In genomic region chr15:55698653-55699052, GRCh38 we compare ENCODE assay signal across 16 cellular contexts. TPM values are rescaled to one million over a fixed set of nuclear protein-coding genes. Genes with fewer than 3 reads are reported as not detected.
DNase-seq lines count a peak whose midpoint lies in the region; TF ChIP-seq lines count a peak whose summit lies in the region.
"Had no signal": no experiment of that assay in that cellular context is flagged by ENCODE, and none has a peak within 500 bp of the region (broad histone marks: within the 10 kb centered on the region; RNA-seq: fewer than 3 reads in every experiment).

No MANE protein-coding gene starts in this region.

- no peaks in the 10 kb centered on the region for H3K27me3 ChIP-seq in SU-DHL-6 (ENCODE audit: low read length)

- H3K4me3 ChIP-seq in SU-DHL-6 (ENCODE audit: insufficient read depth, low read length, poor library complexity, severe bottlenecking) (no peak overlapping the region), mesodermal cell (ENCODE audit: extremely low read depth, insufficient read depth, low read length, poor library complexity, severe bottlenecking) (no peak overlapping the region)
- H3K4me3 ChIP-seq: GM23248 had no signal

- H3K36me3 ChIP-seq in SU-DHL-6 (ENCODE audit: low read length) = 0 out of 2 replicates have a peak, but pooled peaks cover 3% of the 10 kb centered on the region
- H3K36me3 ChIP-seq in mesodermal cell (ENCODE audit: control insufficient read depth, insufficient read depth, low read length) = peaks cover 35% of the 10 kb centered on the region

- peaks cover 81% of the 10 kb centered on the region for H3F3A ChIP-seq in SU-DHL-6 (ENCODE audit: insufficient read depth)

- H3K79me2 ChIP-seq in SU-DHL-6 (ENCODE audit: insufficient read depth, low read length) = peaks cover 97% of the 10 kb centered on the region

- H3K9me2 ChIP-seq in SU-DHL-6 (replicated peaks; ENCODE audit: insufficient read depth, low read length) = no peaks in the 10 kb centered on the region

- H3K9me3 Mint-ChIP-seq in activated CD4-positive, alpha-beta memory T cell treated with anti-CD3 and anti-CD28 coated beads for 36 hours = no peaks in the 10 kb centered on the region
- H3K9me3 Mint-ChIP-seq in activated CD4-positive, alpha-beta memory T cell treated with anti-CD3 and anti-CD28 coated beads, Interleukin-2, amount 10 ng/mL, durations not matched to agents 7 days and 5 days = no peaks in the 10 kb centered on the region
- H3K9me3 Mint-ChIP-seq: CD4-positive, alpha-beta memory T cell had no signal

- H3K9ac ChIP-seq in SU-DHL-6 (ENCODE audit: low read length) = peak overlapping the region; percentile 58; the same call in 1 of the 2 replicates
- H3K9ac ChIP-seq: GM23248 had no signal

- no peaks in the 10 kb centered on the region for H4K20me1 ChIP-seq in SU-DHL-6 (ENCODE audit: low read depth, low read length)

- no peaks in the 10 kb centered on the region for H3K36me3 Mint-ChIP-seq in activated CD4-positive, alpha-beta memory T cell treated with anti-CD3 and anti-CD28 coated beads for 36 hours
- no peaks in the 10 kb centered on the region for H3K36me3 Mint-ChIP-seq in activated CD4-positive, alpha-beta memory T cell treated with anti-CD3 and anti-CD28 coated beads, Interleukin-2, amount 10 ng/mL, durations not matched to agents 7 days and 5 days (ENCODE audit: low read depth)
- H3K36me3 Mint-ChIP-seq: CD4-positive, alpha-beta memory T cell had no signal

- POLR2A ChIA-PET in activated CD4-positive, alpha-beta memory T cell treated with anti-CD3 and anti-CD28 coated beads for 36 hours (lab: Charles Lee) = no interaction called here
- POLR2A ChIA-PET in activated CD4-positive, alpha-beta memory T cell treated with anti-CD3 and anti-CD28 coated beads, Interleukin-2, amount 10 ng/mL, durations not matched to agents 7 days and 5 days (lab: Charles Lee) = no interaction called here

- peaks cover 2% of the 10 kb centered on the region for H3K27me3 Mint-ChIP-seq in activated CD4-positive, alpha-beta memory T cell treated with anti-CD3 and anti-CD28 coated beads for 36 hours
- peaks cover 10% of the 10 kb centered on the region for H3K27me3 Mint-ChIP-seq in activated CD4-positive, alpha-beta memory T cell treated with anti-CD3 and anti-CD28 coated beads, Interleukin-2, amount 10 ng/mL, durations not matched to agents 7 days and 5 days

- no peak overlapping the region for H3K4me3 Mint-ChIP-seq in activated CD4-positive, alpha-beta memory T cell treated with anti-CD3 and anti-CD28 coated beads for 36 hours
- no peak overlapping the region for H3K4me3 Mint-ChIP-seq in activated CD4-positive, alpha-beta memory T cell treated with anti-CD3 and anti-CD28 coated beads, Interleukin-2, amount 10 ng/mL, durations not matched to agents 7 days and 5 days
- H3K4me3 Mint-ChIP-seq: CD4-positive, alpha-beta memory T cell had no signal

- peaks cover 4% of the 10 kb centered on the region for H3K4me1 Mint-ChIP-seq in activated CD4-positive, alpha-beta memory T cell treated with anti-CD3 and anti-CD28 coated beads for 36 hours (ENCODE audit: low read depth)
- peaks cover 7% of the 10 kb centered on the region for H3K4me1 Mint-ChIP-seq in activated CD4-positive, alpha-beta memory T cell treated with anti-CD3 and anti-CD28 coated beads, Interleukin-2, amount 10 ng/mL, durations not matched to agents 7 days and 5 days

- DNase-seq in activated CD4-positive, alpha-beta memory T cell treated with anti-CD3 and anti-CD28 coated beads for 36 hours = peak; percentile 16
- no peak for DNase-seq in activated CD4-positive, alpha-beta memory T cell treated with anti-CD3 and anti-CD28 coated beads, Interleukin-2, amount 10 ng/mL, durations not matched to agents 7 days and 5 days
- DNase-seq in NCI-H187 (lab: John Stamatoyannopoulos, UW) = no peak
- DNase-seq in effector CD8-positive, alpha-beta T cell (lab: John Stamatoyannopoulos, UW) = no peak
- DNase-seq: C1 segment of cervical spinal cord; Calu3; CD4-positive, alpha-beta memory T cell; COR-L47; DMS53; DMS79 treated with DMSO at 0.1 percent for 48 hours; GF-D8; GM23248; H7; HCEC 1CT had no signal

- WGBS in mesodermal cell (ENCODE audit: insufficient coverage in 2 of 2), 2 experiments = 83 to 93% methylated on average over 2 to 3 of the region's 4 CpGs

- intact Hi-C loops in activated CD4-positive, alpha-beta memory T cell treated with anti-CD3 and anti-CD28 coated beads for 36 hours (cut with micrococcal nuclease) = loop anchor here (5.0 kb wide), 1 partner anchor 36 kb away; no protein-coding TSS in a partner anchor

- H3K27ac ChIP-seq in SU-DHL-6 (ENCODE audit: low read depth, low read length) = peak overlapping the region; percentile 100
- peak overlapping the region; percentile 13 for H3K27ac ChIP-seq in mesodermal cell (ENCODE audit: low read depth, low read length, severe bottlenecking)
- H3K27ac ChIP-seq: GM23248 had no signal

- H3K9me3 ChIP-seq in SU-DHL-6 (ENCODE audit: insufficient read depth, low read length) (no peaks in the 10 kb centered on the region), mesodermal cell (ENCODE audit: control insufficient read depth, low read length) (no peaks in the 10 kb centered on the region)

- no peak overlapping the region for H3K27ac Mint-ChIP-seq in activated CD4-positive, alpha-beta memory T cell treated with anti-CD3 and anti-CD28 coated beads for 36 hours
- H3K27ac Mint-ChIP-seq in activated CD4-positive, alpha-beta memory T cell treated with anti-CD3 and anti-CD28 coated beads, Interleukin-2, amount 10 ng/mL, durations not matched to agents 7 days and 5 days = no peak overlapping the region
- H3K27ac Mint-ChIP-seq: CD4-positive, alpha-beta memory T cell had no signal

- CTCF ChIA-PET in activated CD4-positive, alpha-beta memory T cell treated with anti-CD3 and anti-CD28 coated beads for 36 hours (lab: Charles Lee) = no interaction called here
- CTCF ChIA-PET in activated CD4-positive, alpha-beta memory T cell treated with anti-CD3 and anti-CD28 coated beads, Interleukin-2, amount 10 ng/mL, durations not matched to agents 7 days and 5 days (lab: Charles Lee) = interaction anchor here (1.4 kb wide), 1 partner anchor 91 kb away, joined by 3 read pairs; no protein-coding TSS in a partner anchor

- H3K4me2 ChIP-seq in SU-DHL-6 (ENCODE audit: low read depth, low read length, poor library complexity, severe bottlenecking) = peak overlapping the region; percentile 92

- H2AFZ ChIP-seq in SU-DHL-6 (ENCODE audit: low read depth, low read length, severe bottlenecking) = no peak overlapping the region
- H2AFZ ChIP-seq: GM23248 had no signal

- TF ChIP-seq CTCF in SU-DHL-6 (IDR thresholded peaks at IDR 0.05; ENCODE audit: insufficient read depth, low read length, poor library complexity, severe bottlenecking) = no peak

- peaks cover 49% of the 10 kb centered on the region for H3K4me1 ChIP-seq in mesodermal cell (ENCODE audit: control insufficient read depth, insufficient read depth, low read length, poor library complexity, severe bottlenecking)

RNA-seq across cellular contexts. Expression of gene PRTG, which starts 44.3 kb away (rescaled TPM):
- not detected for total RNA-seq in activated CD4-positive, alpha-beta memory T cell treated with anti-CD3 and anti-CD28 coated beads for 36 hours
- total RNA-seq in activated CD4-positive, alpha-beta memory T cell treated with anti-CD3 and anti-CD28 coated beads, Interleukin-2, amount 10 ng/mL, durations not matched to agents 7 days and 5 days = not detected
- 196 TPM for polyA plus RNA-seq in mesodermal cell (2013, experiment 1 of 2)
- 171 TPM for polyA plus RNA-seq in mesodermal cell (2013, experiment 2 of 2)
- total RNA-seq: CD4-positive, alpha-beta memory T cell had no signal
- polyA plus RNA-seq: CD4-positive, alpha-beta memory T cell; GM23248 had no signal
